In the genomic region with DNA sequence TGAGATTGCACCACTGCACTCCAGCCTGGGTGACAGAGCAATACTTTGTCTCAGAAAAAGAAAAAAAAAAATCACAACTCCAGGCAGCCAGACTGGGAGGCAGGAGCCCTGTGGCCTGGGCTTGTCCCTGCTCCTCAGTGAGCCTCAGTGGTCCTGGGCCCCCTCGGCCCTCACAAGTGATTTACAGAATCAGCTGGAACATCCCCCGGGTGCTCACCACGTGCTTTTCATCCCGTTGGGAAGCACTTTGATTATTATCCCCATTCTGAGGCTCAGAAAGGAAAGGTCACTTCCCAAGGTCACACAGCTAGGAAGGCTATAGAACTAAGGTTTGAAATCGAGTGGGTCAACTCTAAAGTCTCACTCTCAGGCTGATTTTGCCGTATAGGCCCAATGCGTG, we compare ENCODE assay signal across 12 cellular contexts. TPM values are rescaled to one million over a fixed set of nuclear protein-coding genes. Genes with fewer than 3 reads are reported as not detected.
DNase-seq lines count a peak whose midpoint lies in the region; ATAC-seq, FAIRE-seq and TF ChIP-seq lines count a peak whose summit lies in the region.
"Had no signal": no experiment of that assay in that cellular context is flagged by ENCODE, and none has a peak within 500 bp of the region (broad histone marks: within the 10 kb centered on the region; RNA-seq: fewer than 3 reads in every experiment).

No MANE protein-coding gene starts in this region.

- no peak overlapping the region for H4K91ac ChIP-seq in mesenchymal stem cell (ENCODE audit: low read length)

- peak overlapping the region; percentile 66 to 69 for H3K18ac ChIP-seq in mesenchymal stem cell (ENCODE audit: low read depth in 1 of 2, low read length in 2 of 2)

- POLR2A ChIA-PET in HEK293 (lab: Yijun Ruan, JAX): interaction anchor here (1.1 kb wide), 2 partner anchors 34 to 58 kb away, joined by 3 read pairs; no protein-coding TSS in a partner anchor
- POLR2A ChIA-PET in K562 (lab: Yijun Ruan, JAX): no interaction called here
- POLR2A ChIA-PET in CD8-positive, alpha-beta memory T cell (lab: Charles Lee): no interaction called here

- peaks cover 40% of the 10 kb centered on the region for H3K79me1 ChIP-seq in mesenchymal stem cell (replicated peaks; ENCODE audit: low read length, poor library complexity, severe bottlenecking)

- CTCF ChIA-PET in HEK293 (lab: Yijun Ruan, JAX): interaction anchor here (0.7 to 1.2 kb wide), 3 partner anchors 24 to 405 kb away, joined by 3 to 6 read pairs (median 3); no protein-coding TSS in a partner anchor
- CTCF ChIA-PET in K562 (lab: Yijun Ruan, JAX; ENCODE audit: low intra/inter-chr PET ratio): no interaction called here
- CTCF ChIA-PET in CD8-positive, alpha-beta memory T cell (lab: Charles Lee): no interaction called here

- no peak for DNase-seq in K562 (ENCODE audit: extremely low read depth in 1 of 4, low spot score in 3 of 4)
- peak; percentile 47 for DNase-seq in mesenchymal stem cell
- no peak for DNase-seq in activated naive CD4-positive, alpha-beta T cell treated with anti-CD3 and anti-CD28 coated beads, Interleukin-2, amount 50 U/mL, for 16 hours
- DNase-seq in CD8-positive, alpha-beta memory T cell: no peak
- DNase-seq: CD4-positive, alpha-beta T cell; NCI-H146; NCI-H69 had no signal

- peaks cover 5 to 9% (median 6%) of the 10 kb centered on the region in 3 donors for H3K4me1 Mint-ChIP-seq in CD8-positive, alpha-beta memory T cell

- H2BK120ac ChIP-seq in mesenchymal stem cell (ENCODE audit: low read depth, low read length): no peak overlapping the region

- no peak for FAIRE-seq in K562 (lab: Jason Lieb, UNC)

- H2BK5ac ChIP-seq in mesenchymal stem cell (ENCODE audit: low read depth, low read length, poor library complexity, severe bottlenecking): no peak overlapping the region

- H3K4me1 ChIP-seq in HEK293 (ENCODE audit: control insufficient read depth, insufficient read depth, low read length): no peaks in the 10 kb centered on the region
- H3K4me1 ChIP-seq in K562 (replicated peaks in 1 of 2; ENCODE audit: control insufficient read depth in 2 of 2, insufficient read depth in 2 of 2, low read length in 2 of 2): peaks cover 17 to 33% of the 10 kb centered on the region in 2 experiments
- peaks cover 35% of the 10 kb centered on the region for H3K4me1 ChIP-seq in mesenchymal stem cell (ENCODE audit: control insufficient read depth, insufficient read depth, low read depth, low read length)
- peaks cover 19 to 72% (median 58%) of the 10 kb centered on the region in 5 donors for H3K4me1 ChIP-seq in subcutaneous abdominal adipose tissue (ENCODE audit: control insufficient read depth in 5 of 5, insufficient read depth in 5 of 5, low read length in 5 of 5)
- no peaks in the 10 kb centered on the region for H3K4me1 ChIP-seq in CD8-positive, alpha-beta memory T cell (ENCODE audit: insufficient read depth, low read length)

- H2AFZ ChIP-seq in K562 (ENCODE audit: low read depth, low read length): no peak overlapping the region
- no peak overlapping the region for H2AFZ ChIP-seq in mesenchymal stem cell (ENCODE audit: low read depth, low read length)

- TF ChIP-seq RAD21 in K562 (CRISPR knock-in tag; conservative IDR thresholded peaks at IDR 0.05 in 1 of 2, IDR thresholded peaks at IDR 0.05 in 1 of 2): no peak

- WGBS in K562 (ENCODE audit: insufficient coverage, low coverage, missing lambda C conversion rate): 78% methylated on average over 7 of the region's 7 CpGs
- 73% methylated on average over 7 of the region's 7 CpGs for WGBS in mesenchymal stem cell

- peak overlapping the region in 1 of 2 experiments; percentile 73; a peak in 2 of 4 replicates for H3K9ac ChIP-seq in K562 (ENCODE audit: insufficient read depth in 1 of 2, low read depth in 2 of 2, low read length in 2 of 2)
- peak overlapping the region; percentile 81 for H3K9ac ChIP-seq in mesenchymal stem cell (ENCODE audit: low read length)
- peak overlapping the region in 4 of 5 donors; percentile 11 to 60 (median 33) for H3K9ac ChIP-seq in subcutaneous abdominal adipose tissue (ENCODE audit: low read length in 5 of 5)

- H3K27me3 Mint-ChIP-seq in CD8-positive, alpha-beta memory T cell: no peaks in the 10 kb centered on the region
- H3K27me3 Mint-ChIP-seq: CD4-positive, alpha-beta T cell had no signal

- peak overlapping the region in 1 of 2 experiments; percentile 24 for H3K4ac ChIP-seq in mesenchymal stem cell (ENCODE audit: low read depth in 1 of 2, low read length in 2 of 2)

- peaks cover 9% of the 10 kb centered on the region for H3K79me2 ChIP-seq in K562 (ENCODE audit: control insufficient read depth, insufficient read depth, low read length)

- no peak overlapping the region for H2AK5ac ChIP-seq in mesenchymal stem cell (ENCODE audit: low read length, severe bottlenecking)

- H3K27ac ChIP-seq in HEK293 (ENCODE audit: extremely low read depth, low read depth, low read length) (no peak overlapping the region), K562 (ENCODE audit: extremely low read depth, low read depth, low read length) (peak overlapping the region; percentile 25; the same call in 2 of the 3 replicates), mesenchymal stem cell (ENCODE audit: low read length, poor library complexity, severe bottlenecking) (no peak overlapping the region), subcutaneous abdominal adipose tissue (ENCODE audit: low read depth, low read length) (peak overlapping the region; percentile 91)
- no peak overlapping the region for H3K27ac ChIP-seq in CD8-positive, alpha-beta memory T cell (ENCODE audit: low read depth, low read length)

- H3K14ac ChIP-seq in mesenchymal stem cell (ENCODE audit: low read length in 2 of 2): peak overlapping the region in 1 of 2 experiments; percentile 62

- in situ Hi-C loops in K562 (cut with MboI): no loop called here

- H2BK12ac ChIP-seq in mesenchymal stem cell (ENCODE audit: low read length in 2 of 2): peak overlapping the region; percentile 31 to 57

- BruUV-seq in K562 (replicated peaks; lab: Mats Ljungman, UMichigan): no TSS peak

- no peak overlapping the region for H2BK15ac ChIP-seq in mesenchymal stem cell (ENCODE audit: low read depth, poor library complexity, severe bottlenecking)

- no peak overlapping the region for H3K4me3 Mint-ChIP-seq in CD8-positive, alpha-beta memory T cell
- H3K4me3 Mint-ChIP-seq: CD4-positive, alpha-beta T cell had no signal

- no peaks in the 10 kb centered on the region for H3K9me3 Mint-ChIP-seq in CD8-positive, alpha-beta memory T cell
- H3K9me3 Mint-ChIP-seq: CD4-positive, alpha-beta T cell had no signal

- no peak overlapping the region for H4K8ac ChIP-seq in mesenchymal stem cell (ENCODE audit: low read length)

- no peaks in the 10 kb centered on the region for H4K20me1 ChIP-seq in K562 (replicated peaks; ENCODE audit: control insufficient read depth, insufficient read depth, low read length)

- H3K27me3 ChIP-seq in K562 (ENCODE audit: control insufficient read depth in 2 of 2, insufficient read depth in 2 of 2, low read length in 2 of 2): no peaks in the 10 kb centered on the region
- no peaks in the 10 kb centered on the region for H3K27me3 ChIP-seq in mesenchymal stem cell (ENCODE audit: control insufficient read depth in 1 of 2, insufficient read depth in 1 of 2, low read length in 2 of 2)
- H3K27me3 ChIP-seq in subcutaneous abdominal adipose tissue (ENCODE audit: control insufficient read depth in 5 of 5, insufficient read depth in 4 of 5, low read length in 5 of 5): no peaks in the 10 kb centered on the region
- H3K27me3 ChIP-seq in CD8-positive, alpha-beta memory T cell (ENCODE audit: insufficient read depth, low read length, poor library complexity, severe bottlenecking): no peaks in the 10 kb centered on the region

- TF ChIP-seq POLR2A in K562 (conservative IDR thresholded peaks at IDR 0.05): no peak

- H3K23ac ChIP-seq in mesenchymal stem cell (ENCODE audit: low read length in 2 of 2): no peak overlapping the region

- H3K4me3 ChIP-seq in HEK293 (ENCODE audit: low read depth, low read length): no peak overlapping the region
- H3K4me3 ChIP-seq in K562: no peak overlapping the region
- no peak overlapping the region for H3K4me3 ChIP-seq in mesenchymal stem cell (ENCODE audit: insufficient read depth in 1 of 2, low read depth in 1 of 2, low read length in 2 of 2)
- H3K4me3 ChIP-seq in subcutaneous abdominal adipose tissue (ENCODE audit: low read depth in 1 of 5, low read length in 5 of 5): no peak overlapping the region
- no peak overlapping the region for H3K4me3 ChIP-seq in CD8-positive, alpha-beta memory T cell (ENCODE audit: low read length)

- H3K27ac Mint-ChIP-seq in CD8-positive, alpha-beta memory T cell: no peak overlapping the region
- H3K27ac Mint-ChIP-seq: CD4-positive, alpha-beta T cell had no signal

- H3K9me3 ChIP-seq in HEK293 (ENCODE audit: control insufficient read depth, insufficient read depth, low read depth, low read length) (no peaks in the 10 kb centered on the region), K562 (replicated peaks; ENCODE audit: control insufficient read depth, insufficient read depth, low read depth, low read length) (no peaks in the 10 kb centered on the region), mesenchymal stem cell (ENCODE audit: control insufficient read depth, low read length) (no peaks in the 10 kb centered on the region), subcutaneous abdominal adipose tissue (ENCODE audit: control insufficient read depth in 5 of 5, low read length in 5 of 5) (no peaks in the 10 kb centered on the region)
- H3K9me3 ChIP-seq in CD8-positive, alpha-beta memory T cell (ENCODE audit: low read length): no peaks in the 10 kb centered on the region

- no peak for TF ChIP-seq EP300 in K562 (IDR thresholded peaks at IDR 0.05; ENCODE audit: low read length)

- TF ChIP-seq CTCF in HEK293 (tag by site-specific recombination; IDR thresholded peaks at IDR 0.05) (no peak), K562 (IDR thresholded peaks at IDR 0.05 in 2 of 3, conservative IDR thresholded peaks at IDR 0.05 in 1 of 3; ENCODE audit: insufficient read depth in 2 of 3, low read depth in 1 of 3, low read length in 3 of 3) (no peak)

- H3K4me2 ChIP-seq in K562 (ENCODE audit: insufficient read depth, low read length) (no peak overlapping the region), mesenchymal stem cell (ENCODE audit: low read length, poor library complexity, severe bottlenecking) (no peak overlapping the region)

- ATAC-seq in K562 (no peak), HG03280 (IDR thresholded peaks at IDR 0.05; ENCODE audit: unreplicated experiment) (no peak), HG03097 (IDR thresholded peaks at IDR 0.05; ENCODE audit: low FRiP score, unreplicated experiment) (no peak)

- H3K36me3 Mint-ChIP-seq in CD8-positive, alpha-beta memory T cell: no peaks in the 10 kb centered on the region

- no peaks in the 10 kb centered on the region for H3K9me1 ChIP-seq in K562 (ENCODE audit: control insufficient read depth, insufficient read depth, low read length)

- H3K36me3 ChIP-seq in HEK293 (ENCODE audit: control insufficient read depth in 2 of 2, insufficient read depth in 1 of 2, low read length in 2 of 2) (peaks cover 0 to 16% of the 10 kb centered on the region in 2 experiments; a peak in 2 of 3 replicates), K562 (ENCODE audit: control insufficient read depth, insufficient read depth, low read length) (peaks cover 69% of the 10 kb centered on the region), mesenchymal stem cell (ENCODE audit: control insufficient read depth in 1 of 2, insufficient read depth in 2 of 2, low read depth in 1 of 2, low read length in 2 of 2) (peaks cover 21 to 24% of the 10 kb centered on the region in 2 experiments), subcutaneous abdominal adipose tissue (ENCODE audit: control insufficient read depth in 5 of 5, insufficient read depth in 5 of 5, low read length in 5 of 5) (peaks cover 0 to 15% (median 15%) of the 10 kb centered on the region in 5 donors)
- no peaks in the 10 kb centered on the region for H3K36me3 ChIP-seq in CD8-positive, alpha-beta memory T cell (ENCODE audit: insufficient read depth, low read length)

- intact Hi-C loops in K562 (cut with micrococcal nuclease): no loop called here

RNA-seq across cellular contexts. Expression of gene TLDC2, which starts 43.1 kb away (rescaled TPM):
- not detected in 2 replicates for total RNA-seq in K562 (2011; cell fraction: chromatin; rRNA removed; ENCODE audit: low replicate concordance)
- total RNA-seq in K562 (2011; cell fraction: nucleolus; rRNA removed): not detected in 2 replicates
- not detected in 2 replicates for total RNA-seq in K562 (2011; cell fraction: nucleoplasm; rRNA removed)
- total RNA-seq in K562 (2014; rRNA removed): not detected in 2 replicates
- total RNA-seq in K562 (2014; rRNA removed; fragmentation: Illumina TruSeq; extraction: Trizol): not detected in 2 replicates
- total RNA-seq in K562 (2015; rRNA removed; fragmentation: Illumina TruSeq; extraction: Trizol): not detected in 2 replicates
- total RNA-seq in K562 (2021): not detected in 2 replicates
- polyA plus RNA-seq in K562 (2011; rRNA removed): not detected in 2 replicates
- 0.04 TPM in 1 of 2 replicates, not detected in the other for polyA plus RNA-seq in K562 (2011; cell fraction: cytosol; rRNA removed)
- not detected in 2 replicates for polyA plus RNA-seq in K562 (2011; cell fraction: nucleus; rRNA removed)
- 0.15 and 0.17 TPM in 2 replicates for polyA plus RNA-seq in K562 (2012)
- not detected in 2 replicates for polyA plus RNA-seq in K562 (2014; fragmentation: Illumina TruSeq; extraction: Trizol)
- not detected for polyA plus RNA-seq in K562 (2014; fragmentation: Nextera tagmentation; extraction: Ambion mirVana)
- not detected in 2 replicates for polyA plus RNA-seq in K562 (2014; rRNA removed)
- polyA minus RNA-seq in K562 (2011; rRNA and poly(A)+ RNA removed): not detected in 2 replicates
- polyA minus RNA-seq in K562 (2011; cell fraction: cytosol; rRNA and poly(A)+ RNA removed): not detected in 2 replicates
- not detected in 2 replicates for polyA minus RNA-seq in K562 (2011; cell fraction: nucleus; rRNA and poly(A)+ RNA removed)
- polyA plus RNA-seq in mesenchymal stem cell (2013, experiment 1 of 2): not detected
- polyA plus RNA-seq in mesenchymal stem cell (2013, experiment 2 of 2): not detected
- not detected for total RNA-seq in CD8-positive, alpha-beta memory T cell
- 0.29 TPM for polyA plus RNA-seq in CD8-positive, alpha-beta memory T cell
- total RNA-seq: CD4-positive, alpha-beta T cell; SK-MEL-5 had no signal

RNA-seq across cellular contexts. Expression of gene DSN1, which starts 59.2 kb away (rescaled TPM):
- total RNA-seq in K562 (2011; cell fraction: chromatin; rRNA removed; ENCODE audit: low replicate concordance): 16.5 and 34.2 TPM in 2 replicates
- total RNA-seq in K562 (2011; cell fraction: nucleolus; rRNA removed): 14.5 and 17.0 TPM in 2 replicates
- 20.0 and 20.1 TPM in 2 replicates for total RNA-seq in K562 (2011; cell fraction: nucleoplasm; rRNA removed)
- total RNA-seq in K562 (2014; rRNA removed) (25.7 and 27.0 TPM in 2 replicates), K562 (2014; rRNA removed; fragmentation: Illumina TruSeq; extraction: Trizol) (35.6 and 36.9 TPM in 2 replicates), K562 (2015; rRNA removed; fragmentation: Illumina TruSeq; extraction: Trizol) (29.1 and 29.9 TPM in 2 replicates), K562 (2021) (22.6 and 23.3 TPM in 2 replicates)
- polyA plus RNA-seq in K562 (2011; rRNA removed) (37.3 and 45.3 TPM in 2 replicates), K562 (2014; fragmentation: Illumina TruSeq; extraction: Trizol) (31.0 and 33.8 TPM in 2 replicates), K562 (2014; fragmentation: Nextera tagmentation; extraction: Ambion mirVana) (10 to 100 TPM; 31.1 to 42.4 TPM), K562 (2014; rRNA removed) (30.3 and 30.5 TPM in 2 replicates)
- 16.9 and 22.5 TPM in 2 replicates for polyA plus RNA-seq in K562 (2011; cell fraction: cytosol; rRNA removed)
- polyA plus RNA-seq in K562 (2011; cell fraction: nucleus; rRNA removed): 15.7 and 16.4 TPM in 2 replicates
- polyA plus RNA-seq in K562 (2012): 20.8 and 32.3 TPM in 2 replicates
- 26.9 and 27.8 TPM in 2 replicates for polyA minus RNA-seq in K562 (2011; rRNA and poly(A)+ RNA removed)
- 10.3 and 12.1 TPM in 2 replicates for polyA minus RNA-seq in K562 (2011; cell fraction: cytosol; rRNA and poly(A)+ RNA removed)
- 12.5 and 13.2 TPM in 2 replicates for polyA minus RNA-seq in K562 (2011; cell fraction: nucleus; rRNA and poly(A)+ RNA removed)
- 7.9 TPM for polyA plus RNA-seq in mesenchymal stem cell (2013, experiment 1 of 2)
- 8.4 TPM for polyA plus RNA-seq in mesenchymal stem cell (2013, experiment 2 of 2)
- total RNA-seq in CD8-positive, alpha-beta memory T cell: 10 to 100 TPM; 23.1 to 24.7 TPM
- 6.7 TPM for polyA plus RNA-seq in CD8-positive, alpha-beta memory T cell

Comparison
In these comparisons a context has a peak if more than half of its experiments do, and no peak if none do; other contexts are left out.
1. H3K27ac ChIP-seq: peak in K562 (single experiment) and subcutaneous abdominal adipose tissue (single experiment); none in HEK293 (single experiment), mesenchymal stem cell (single experiment) and CD8-positive, alpha-beta memory T cell (single experiment).